9 cellular contexts compared by ENCODE assay signal in the genomic region with DNA sequence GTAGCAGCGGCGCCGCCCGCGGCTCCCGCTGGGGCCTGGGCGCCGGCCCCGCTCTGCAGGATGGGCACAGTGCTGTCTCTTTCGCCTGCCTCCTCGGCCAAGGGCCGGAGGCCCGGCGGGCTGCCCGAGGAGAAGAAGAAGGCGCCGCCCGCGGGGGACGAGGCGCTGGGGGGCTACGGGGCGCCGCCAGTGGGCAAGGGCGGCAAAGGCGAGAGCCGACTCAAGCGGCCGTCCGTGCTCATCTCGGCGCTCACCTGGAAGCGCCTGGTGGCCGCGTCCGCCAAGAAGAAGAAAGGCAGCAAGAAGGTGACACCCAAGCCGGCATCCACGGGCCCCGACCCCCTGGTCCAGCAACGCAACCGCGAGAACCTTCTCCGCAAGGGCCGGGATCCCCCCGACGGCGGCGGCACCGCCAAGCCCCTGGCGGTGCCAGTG. TPM values are rescaled to one million over a fixed set of nuclear protein-coding genes. Genes with fewer than 3 reads are reported as not detected.
DNase-seq lines count a peak whose midpoint lies in the region; ATAC-seq and TF ChIP-seq lines count a peak whose summit lies in the region.
"Had no signal": no experiment of that assay in that cellular context is flagged by ENCODE, and none has a peak within 500 bp of the region (broad histone marks: within the 10 kb centered on the region; RNA-seq: fewer than 3 reads in every experiment).

No MANE protein-coding gene starts in this region.

- H3K9ac ChIP-seq in iPS-15b (ENCODE audit: low read depth, low read length) = no peak overlapping the region

- H3K9me3 ChIP-seq in SJSA1 (replicated peaks) (no peaks in the 10 kb centered on the region), iPS-15b (ENCODE audit: control insufficient read depth, insufficient read depth, low read length) (no peaks in the 10 kb centered on the region), thoracic aorta (no peaks in the 10 kb centered on the region)

- H3K36me3 ChIP-seq in SJSA1 = no peaks in the 10 kb centered on the region
- no peaks in the 10 kb centered on the region for H3K36me3 ChIP-seq in iPS-15b (ENCODE audit: control insufficient read depth, insufficient read depth, low read length)
- H3K36me3 ChIP-seq in thoracic aorta = no peaks in the 10 kb centered on the region

- peaks cover 73% of the 10 kb centered on the region for H3K27me3 ChIP-seq in SJSA1 (replicated peaks)
- H3K27me3 ChIP-seq in iPS-15b (ENCODE audit: control insufficient read depth, insufficient read depth, low read length) = peaks cover 77% of the 10 kb centered on the region
- H3K27me3 ChIP-seq in thoracic aorta (replicated peaks; ENCODE audit: insufficient read depth) = peaks cover 21% of the 10 kb centered on the region

- TF ChIP-seq CTCF in thoracic aorta (IDR thresholded peaks at IDR 0.05) = no peak

- H3K27ac ChIP-seq in SJSA1 (no peak overlapping the region), thoracic aorta (no peak overlapping the region)

- ATAC-seq in thoracic aorta (ENCODE audit: insufficient number of reproducible peaks, low FRiP score, low read depth) = no peak
- no peak for ATAC-seq in HG03378 (IDR thresholded peaks at IDR 0.05; ENCODE audit: unreplicated experiment)

- H3K4me1 ChIP-seq in SJSA1 (replicated peaks) (peaks cover 10% of the 10 kb centered on the region), iPS-15b (ENCODE audit: control insufficient read depth, insufficient read depth, low read length) (peaks cover 14% of the 10 kb centered on the region), thoracic aorta (ENCODE audit: control insufficient read depth in 1 of 2, low read depth in 2 of 2) (peaks cover 0 to 14% of the 10 kb centered on the region in 2 donors)

- DNase-seq in NCI-H82 (lab: John Stamatoyannopoulos, UW) (peak; percentile 66), NCI-H82 treated with DMSO at 0.1 percent for 48 hours (lab: John Stamatoyannopoulos, UW; ENCODE audit: unreplicated experiment) (no peak), SJSA1 (ENCODE audit: low read depth in 1 of 2, low spot score in 2 of 2) (no peak), thoracic aorta (ENCODE audit: low spot score) (no peak), NCI-H345 treated with DMSO at 0.1 percent for 48 hours (lab: John Stamatoyannopoulos, UW; ENCODE audit: unreplicated experiment) (no peak), head of caudate nucleus (no peak)
- DNase-seq: AML-193 had no signal

- H3K4me3 ChIP-seq in SJSA1 (peak overlapping the region; percentile 26), iPS-15b (ENCODE audit: low read depth, low read length) (peak overlapping the region; percentile 92), thoracic aorta (peak overlapping the region; percentile 62)

- intact Hi-C loops in head of caudate nucleus (cut with DNase I) = loop anchor here (5.0 kb wide), 1 partner anchor 62 kb away; no protein-coding TSS in a partner anchor

RNA-seq across cellular contexts. Expression of a gene that starts 0.3 kb away (rescaled TPM):
- total RNA-seq in SJSA1 (2014; rRNA removed; shearing (Covaris generic)) = not detected in 2 replicates
- not detected for total RNA-seq in thoracic aorta

RNA-seq across cellular contexts. Expression of a gene that starts 25.2 kb away (rescaled TPM):
- not detected in 2 replicates for total RNA-seq in SJSA1 (2014; rRNA removed; shearing (Covaris generic))
- not detected for total RNA-seq in thoracic aorta

RNA-seq across cellular contexts. Expression of a gene that starts 33.4 kb away (rescaled TPM):
- total RNA-seq in SJSA1 (2014; rRNA removed; shearing (Covaris generic)) = not detected in 2 replicates
- not detected for total RNA-seq in thoracic aorta

Comparison
In these comparisons a context has a peak if more than half of its experiments do, and no peak if none do; other contexts are left out.
1. H3K4me3 ChIP-seq: peak in every context shown above with its lines; median percentile 92 in iPS-15b; 62 in thoracic aorta; 26 in SJSA1.